In the genomic region with DNA sequence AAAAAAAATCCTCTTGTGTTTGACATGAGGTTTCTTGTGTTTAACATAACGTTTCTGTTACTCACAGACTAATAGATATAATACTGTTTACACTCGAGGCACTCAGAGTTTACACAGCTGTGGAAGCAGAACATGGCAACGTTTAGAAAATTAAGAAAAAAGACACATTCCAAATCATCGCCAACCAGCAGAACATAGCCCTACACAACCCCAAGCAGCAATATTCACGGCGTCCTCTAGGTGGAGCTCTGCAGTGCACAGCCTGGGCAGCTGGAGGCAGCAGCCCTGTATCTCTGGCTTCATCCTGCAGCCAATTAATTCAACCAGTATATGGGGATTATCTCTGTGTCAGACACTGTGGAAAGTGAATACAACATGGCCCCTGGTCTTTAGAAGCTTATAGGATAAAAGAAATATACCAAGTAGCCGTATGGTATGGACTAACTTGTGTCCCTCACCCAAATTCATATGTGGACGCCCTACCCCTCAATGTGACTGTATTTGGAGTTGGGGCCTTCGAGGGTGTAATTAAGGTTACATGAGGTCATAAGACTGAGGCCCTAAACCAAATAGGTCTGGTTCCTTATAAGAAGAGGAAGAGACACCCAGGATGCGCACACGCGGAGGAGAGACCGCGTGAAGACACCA, we compare ENCODE assay signal across 8 cellular contexts. TPM values are rescaled to one million over a fixed set of nuclear protein-coding genes. Genes with fewer than 3 reads are reported as not detected.
DNase-seq lines count a peak whose midpoint lies in the region; ATAC-seq and TF ChIP-seq lines count a peak whose summit lies in the region.

No MANE protein-coding gene starts in this region.

- H3K9me3 ChIP-seq in Peyer's patch (no peaks in the 10 kb centered on the region), tibial artery (no peaks in the 10 kb centered on the region)

- H3K36me3 ChIP-seq in Peyer's patch (no peaks in the 10 kb centered on the region), tibial artery (no peaks in the 10 kb centered on the region)

- in situ Hi-C loops in Caki2 (cut with HindIII; ENCODE audit: low pct_unique_long_range_greater_than_20kb, low sequenced_read_pairs): no loop called here

- peak; percentile 40 for DNase-seq in Caki2 (ENCODE audit: low read depth)
- DNase-seq in Peyer's patch: peak; percentile 82 to 93 (median 87)
- DNase-seq in activated T-helper 1 cell treated with anti-CD3 and anti-CD28 coated beads, Interleukin-2, amount 50 U/mL, for 16 hours (ENCODE audit: low read depth in 1 of 2, low spot score in 1 of 2): peak; percentile 66 to 79
- peak; percentile 71 to 92 for DNase-seq in foreskin fibroblast
- peak; percentile 91 for DNase-seq in omental fat pad (ENCODE audit: low spot score)
- DNase-seq in tibial artery: peak; percentile 86 to 89

- peak; percentile 84 for ATAC-seq in GM19455 (IDR thresholded peaks at IDR 0.05; ENCODE audit: unreplicated experiment)
- peak; percentile 63 for ATAC-seq in HG03575 (IDR thresholded peaks at IDR 0.05; ENCODE audit: extremely low read depth, insufficient number of reproducible peaks, low FRiP score, unreplicated experiment)
- peak; percentile 58 for ATAC-seq in omental fat pad (ENCODE audit: low FRiP score)

- no peaks in the 10 kb centered on the region for H3K27me3 ChIP-seq in Peyer's patch
- no peaks in the 10 kb centered on the region for H3K27me3 ChIP-seq in tibial artery

- H3K4me3 ChIP-seq in Peyer's patch (no peak overlapping the region), foreskin fibroblast (ENCODE audit: low read depth in 1 of 2, low read length in 2 of 2) (no peak overlapping the region), tibial artery (no peak overlapping the region)

- H3K4me1 ChIP-seq in Peyer's patch (peaks cover 0 to 18% (median 4%) of the 10 kb centered on the region in 4 donors), tibial artery (peaks cover 0 to 85% (median 63%) of the 10 kb centered on the region in 4 donors)

- intact Hi-C loops in tibial artery (cut with DNase I; ENCODE audit: low total_unique reads): loop anchor here (5.0 to 10.0 kb wide), 2 partner anchors 185 to 558 kb away; partner anchors contain the start of gene GDI2

- H3K27ac ChIP-seq in Peyer's patch: no peak overlapping the region
- H3K27ac ChIP-seq in tibial artery: peak overlapping the region; percentile 88

- no peak for TF ChIP-seq POLR2A in Peyer's patch (IDR thresholded peaks at IDR 0.05)

- TF ChIP-seq CTCF in Peyer's patch (IDR thresholded peaks at IDR 0.05) (peak; percentile 80 to 91 (median 86)), foreskin fibroblast (IDR thresholded peaks at IDR 0.05; ENCODE audit: low read depth, low read length) (peak; percentile 97), omental fat pad (IDR thresholded peaks at IDR 0.05) (peak in 1 of 3 donors; percentile 68), tibial artery (IDR thresholded peaks at IDR 0.05) (peak; percentile 73 to 82)

RNA-seq across cellular contexts. Expression of gene ASB13, which starts 36.5 kb away (rescaled TPM):
- 21.4 and 28.8 TPM in 2 replicates for total RNA-seq in Caki2 (2014; rRNA removed; shearing (Covaris generic); ENCODE audit: low replicate concordance)
- 10 to 100 TPM; 28.1 to 80.9 (median 61.2) TPM for total RNA-seq in Peyer's patch
- 10 to 100 TPM; 15.0 to 46.5 (median 16.9) TPM for total RNA-seq in omental fat pad

RNA-seq across cellular contexts. Expression of gene TASOR2, which starts 54.7 kb away (rescaled TPM):
- 17.3 and 24.5 TPM in 2 replicates for total RNA-seq in Caki2 (2014; rRNA removed; shearing (Covaris generic); ENCODE audit: low replicate concordance)
- 100 to 1,000 TPM in 1 of 4 donors, 10 to 100 TPM in 3; 52.8 to 160 (median 80.7) TPM for total RNA-seq in Peyer's patch
- total RNA-seq in omental fat pad: 100 to 1,000 TPM in 1 of 4 donors, 10 to 100 TPM in 3; 54.5 to 185 (median 81.9) TPM

Comparison
In these comparisons a context has a peak if more than half of its experiments do, and no peak if none do; other contexts are left out.
1. DNase-seq: peak in every context shown above with its lines; median percentile 91 in omental fat pad; 88 in tibial artery; 87 in Peyer's patch; 82 in foreskin fibroblast; 72 in activated T-helper 1 cell treated with anti-CD3 and anti-CD28 coated beads, Interleukin-2, amount 50 U/mL, for 16 hours; 40 in Caki2.
2. H3K27ac ChIP-seq: peak in tibial artery (2 of 2); none in Peyer's patch (0 of 4).
3. Peak in every context shown above with its lines, with median percentiles within 50 percentile points of each other: ATAC-seq.